ENCODE assay signal across 8 cellular contexts in genomic region chr13:48126944-48127814, GRCh38. TPM values are rescaled to one million over a fixed set of nuclear protein-coding genes. Genes with fewer than 3 reads are reported as not detected.
DNase-seq lines count a peak whose midpoint lies in the region; ATAC-seq, FAIRE-seq and TF ChIP-seq lines count a peak whose summit lies in the region.

No MANE protein-coding gene starts in this region.

- peaks cover 12% of the 10 kb centered on the region for H3K4me1 ChIP-seq in CD8-positive, alpha-beta memory T cell (ENCODE audit: insufficient read depth, low read length)
- H3K4me1 ChIP-seq in K562 (replicated peaks in 1 of 2; ENCODE audit: control insufficient read depth in 2 of 2, insufficient read depth in 2 of 2, low read length in 2 of 2), result peaks cover 0 to 4% of the 10 kb centered on the region in 2 experiments; a peak in 1 of 5 replicates
- peaks cover 8% of the 10 kb centered on the region for H3K4me1 ChIP-seq in hepatocyte (ENCODE audit: insufficient read depth)

- H3K4me3 ChIP-seq in CD8-positive, alpha-beta memory T cell (ENCODE audit: low read length), result peak overlapping the region; percentile 16
- H3K4me3 ChIP-seq in K562, result no peak overlapping the region
- no peak overlapping the region for H3K4me3 ChIP-seq in hepatocyte

- H2AFZ ChIP-seq in K562 (ENCODE audit: low read depth, low read length) (peak overlapping the region; percentile 81), hepatocyte (peak overlapping the region; percentile 7)

- H3K36me3 Mint-ChIP-seq in CD8-positive, alpha-beta memory T cell, result peaks cover 0 to 2% (median 0%) of the 10 kb centered on the region in 3 donors

- no peak for TF ChIP-seq POLR2A in K562 (conservative IDR thresholded peaks at IDR 0.05)

- H3K9ac ChIP-seq in K562 (ENCODE audit: insufficient read depth in 1 of 2, low read depth in 2 of 2, low read length in 2 of 2), result no peak overlapping the region

- in situ Hi-C loops in K562 (cut with MboI), result loop anchor here (10.0 kb wide), 1 partner anchor 448 kb away; no protein-coding TSS in a partner anchor

- no peaks in the 10 kb centered on the region for H3K9me3 ChIP-seq in CD8-positive, alpha-beta memory T cell (ENCODE audit: low read length)
- H3K9me3 ChIP-seq in K562 (replicated peaks; ENCODE audit: control insufficient read depth, insufficient read depth, low read depth, low read length) (no peaks in the 10 kb centered on the region), hepatocyte (ENCODE audit: low read depth) (no peaks in the 10 kb centered on the region)

- no peaks in the 10 kb centered on the region for H4K20me1 ChIP-seq in K562 (replicated peaks; ENCODE audit: control insufficient read depth, insufficient read depth, low read length)
- H4K20me1 ChIP-seq in hepatocyte (ENCODE audit: insufficient read depth, poor library complexity, severe bottlenecking), result no peaks in the 10 kb centered on the region

- no peaks in the 10 kb centered on the region for H3K9me3 Mint-ChIP-seq in CD8-positive, alpha-beta memory T cell

- H3K27ac ChIP-seq in CD8-positive, alpha-beta memory T cell (ENCODE audit: low read depth, low read length), result no peak overlapping the region
- H3K27ac ChIP-seq in K562 (ENCODE audit: extremely low read depth, low read depth, low read length), result no peak overlapping the region
- peak overlapping the region; percentile 49 for H3K27ac ChIP-seq in hepatocyte

- H3K27ac Mint-ChIP-seq in CD8-positive, alpha-beta memory T cell, result peak overlapping the region; percentile 61 to 88 (median 79)

- no peaks in the 10 kb centered on the region for H3K27me3 ChIP-seq in CD8-positive, alpha-beta memory T cell (ENCODE audit: insufficient read depth, low read length, poor library complexity, severe bottlenecking)
- H3K27me3 ChIP-seq in K562 (ENCODE audit: control insufficient read depth in 2 of 2, insufficient read depth in 2 of 2, low read length in 2 of 2) (no peaks in the 10 kb centered on the region), hepatocyte (no peaks in the 10 kb centered on the region)

- peaks cover 12 to 28% (median 22%) of the 10 kb centered on the region in 3 donors for H3K4me1 Mint-ChIP-seq in CD8-positive, alpha-beta memory T cell

- 7% methylated on average over 4 of the region's 5 CpGs for WGBS in K562 (ENCODE audit: insufficient coverage, low coverage, missing lambda C conversion rate)
- 23% methylated on average over 5 of the region's 5 CpGs for WGBS in hepatocyte (ENCODE audit: low lambda C conversion rate, missing lambda C conversion rate)

- H3K9me2 ChIP-seq in hepatocyte (replicated peaks; ENCODE audit: insufficient read depth), result no peaks in the 10 kb centered on the region

- no TSS peak for BruUV-seq in K562 (replicated peaks; lab: Mats Ljungman, UMichigan)

- FAIRE-seq in K562 (lab: Jason Lieb, UNC), result peak; percentile 79

- H3K27me3 Mint-ChIP-seq in CD8-positive, alpha-beta memory T cell, result peaks cover 0 to 2% of the 10 kb centered on the region in 2 donors

- peak overlapping the region; percentile 44; the same call in 1 of the 2 replicates for H3K4me2 ChIP-seq in K562 (ENCODE audit: insufficient read depth, low read length)
- peak overlapping the region; percentile 49 for H3K4me2 ChIP-seq in hepatocyte

- TF ChIP-seq CTCF in K562 (IDR thresholded peaks at IDR 0.05 in 2 of 3, conservative IDR thresholded peaks at IDR 0.05 in 1 of 3; ENCODE audit: insufficient read depth in 2 of 3, low read depth in 1 of 3, low read length in 3 of 3), result peak; percentile 45 to 74 (median 60)
- TF ChIP-seq CTCF in hepatocyte (IDR thresholded peaks at IDR 0.05; ENCODE audit: poor library complexity), result peak; percentile 69

- ATAC-seq in GM19452 (IDR thresholded peaks at IDR 0.05; ENCODE audit: unreplicated experiment) (peak; percentile 63), K562 (peak; percentile 90), sciatic nerve (peak; percentile 88), HG02973 (IDR thresholded peaks at IDR 0.05; ENCODE audit: unreplicated experiment) (no peak)

- POLR2A ChIA-PET in CD8-positive, alpha-beta memory T cell (lab: Charles Lee), result interaction anchor here (0.7 to 3.0 kb wide), 6 partner anchors 22 to 139 kb away, joined by 3 to 22 read pairs (median 4); partner anchors contain the start of gene ITM2B
- POLR2A ChIA-PET in K562 (lab: Yijun Ruan, JAX), result interaction anchor here (0.9 kb wide), 1 partner anchor 11 kb away, joined by 4 read pairs; no protein-coding TSS in a partner anchor

- H3K79me2 ChIP-seq in K562 (ENCODE audit: control insufficient read depth, insufficient read depth, low read length), result no peaks in the 10 kb centered on the region
- H3K79me2 ChIP-seq in hepatocyte, result no peaks in the 10 kb centered on the region

- H3K36me3 ChIP-seq in CD8-positive, alpha-beta memory T cell (ENCODE audit: insufficient read depth, low read length), result no peaks in the 10 kb centered on the region
- H3K36me3 ChIP-seq in K562 (ENCODE audit: control insufficient read depth, insufficient read depth, low read length) (no peaks in the 10 kb centered on the region), hepatocyte (replicated peaks; ENCODE audit: insufficient read depth, low read depth) (no peaks in the 10 kb centered on the region)

- peak; percentile 85 to 89 for TF ChIP-seq RAD21 in K562 (CRISPR knock-in tag; conservative IDR thresholded peaks at IDR 0.05 in 1 of 2, IDR thresholded peaks at IDR 0.05 in 1 of 2)

- CTCF ChIA-PET in CD8-positive, alpha-beta memory T cell (lab: Charles Lee), result interaction anchor here (0.6 to 3.8 kb wide), 28 partner anchors 9 to 641 kb away, joined by 3 to 46 read pairs (median 4); partner anchors contain the start of gene ITM2B
- CTCF ChIA-PET in K562 (lab: Yijun Ruan, JAX; ENCODE audit: low intra/inter-chr PET ratio), result interaction anchor here (0.9 to 1.3 kb wide), 3 partner anchors 452 to 642 kb away, joined by 4 to 8 read pairs (median 7); no protein-coding TSS in a partner anchor

- H3K4me3 Mint-ChIP-seq in CD8-positive, alpha-beta memory T cell, result peak overlapping the region in 6 of 7 donors; percentile 10 to 50 (median 37)

- peak in 4 of 5 donors; percentile 5 to 79 (median 66) for DNase-seq in CD8-positive, alpha-beta memory T cell
- DNase-seq in M059J (ENCODE audit: low read depth) (peak; percentile 63), SKM-1 (lab: John Stamatoyannopoulos, UW; ENCODE audit: unreplicated experiment) (peak; percentile 79), K562 (ENCODE audit: extremely low read depth in 1 of 4, low spot score in 3 of 4) (peak; percentile 50 to 61 (median 54)), hepatocyte (ENCODE audit: low spot score) (peak; percentile 76), sciatic nerve (ENCODE audit: low spot score) (peak; percentile 78)

- intact Hi-C loops in K562 (cut with micrococcal nuclease), result loop anchor here (1.0 to 10.0 kb wide), 4 partner anchors 108 to 642 kb away; no protein-coding TSS in a partner anchor
- intact Hi-C loops in sciatic nerve (cut with DNase I), result no loop called here

- no peaks in the 10 kb centered on the region for H3K9me1 ChIP-seq in K562 (ENCODE audit: control insufficient read depth, insufficient read depth, low read length)

- no peak for TF ChIP-seq EP300 in K562 (IDR thresholded peaks at IDR 0.05; ENCODE audit: low read length)

TF ChIP-seq in K562, 482 proteins besides CTCF, POLR2A, EP300 and RAD21 (continues in another document):
- TF ChIP-seq FOS (IDR thresholded peaks at IDR 0.05; ENCODE audit: extremely low read depth, insufficient read length) (no peak), BCOR (IDR thresholded peaks at IDR 0.05) (no peak), SOX6 (IDR thresholded peaks at IDR 0.05) (no peak), SMAD1 (IDR thresholded peaks at IDR 0.05; ENCODE audit: low read depth, low read length, partially characterized antibody) (peak; percentile 35)
- TF ChIP-seq, protein P1, sequence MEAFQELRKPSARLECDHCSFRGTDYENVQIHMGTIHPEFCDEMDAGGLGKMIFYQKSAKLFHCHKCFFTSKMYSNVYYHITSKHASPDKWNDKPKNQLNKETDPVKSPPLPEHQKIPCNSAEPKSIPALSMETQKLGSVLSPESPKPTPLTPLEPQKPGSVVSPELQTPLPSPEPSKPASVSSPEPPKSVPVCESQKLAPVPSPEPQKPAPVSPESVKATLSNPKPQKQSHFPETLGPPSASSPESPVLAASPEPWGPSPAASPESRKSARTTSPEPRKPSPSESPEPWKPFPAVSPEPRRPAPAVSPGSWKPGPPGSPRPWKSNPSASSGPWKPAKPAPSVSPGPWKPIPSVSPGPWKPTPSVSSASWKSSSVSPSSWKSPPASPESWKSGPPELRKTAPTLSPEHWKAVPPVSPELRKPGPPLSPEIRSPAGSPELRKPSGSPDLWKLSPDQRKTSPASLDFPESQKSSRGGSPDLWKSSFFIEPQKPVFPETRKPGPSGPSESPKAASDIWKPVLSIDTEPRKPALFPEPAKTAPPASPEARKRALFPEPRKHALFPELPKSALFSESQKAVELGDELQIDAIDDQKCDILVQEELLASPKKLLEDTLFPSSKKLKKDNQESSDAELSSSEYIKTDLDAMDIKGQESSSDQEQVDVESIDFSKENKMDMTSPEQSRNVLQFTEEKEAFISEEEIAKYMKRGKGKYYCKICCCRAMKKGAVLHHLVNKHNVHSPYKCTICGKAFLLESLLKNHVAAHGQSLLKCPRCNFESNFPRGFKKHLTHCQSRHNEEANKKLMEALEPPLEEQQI (IDR thresholded peaks at IDR 0.05), result no peak

RNA-seq across cellular contexts. Expression of gene MED4, which starts 32.3 kb away (rescaled TPM):
- total RNA-seq in CD8-positive, alpha-beta memory T cell, result 10 to 100 TPM; 61.1 to 68.1 TPM
- 105 TPM for polyA plus RNA-seq in CD8-positive, alpha-beta memory T cell
- 15.8 and 32.7 TPM in 2 replicates for total RNA-seq in M059J (2014; rRNA removed; shearing (Covaris generic))
- total RNA-seq in K562 (2011; cell fraction: chromatin; rRNA removed; ENCODE audit: low replicate concordance), result 5.6 and 20.3 TPM in 2 replicates
- total RNA-seq in K562 (2011; cell fraction: nucleolus; rRNA removed), result 5.7 and 7.8 TPM in 2 replicates
- 10.4 and 21.2 TPM in 2 replicates for total RNA-seq in K562 (2011; cell fraction: nucleoplasm; rRNA removed)
- total RNA-seq in K562 (2014; rRNA removed), result 22.2 and 24.5 TPM in 2 replicates
- 35.7 and 45.1 TPM in 2 replicates for total RNA-seq in K562 (2014; rRNA removed; fragmentation: Illumina TruSeq; extraction: Trizol)
- total RNA-seq in K562 (2015; rRNA removed; fragmentation: Illumina TruSeq; extraction: Trizol), result 33.8 and 35.2 TPM in 2 replicates
- total RNA-seq in K562 (2021), result 29.9 and 34.1 TPM in 2 replicates
- 61.5 and 80.8 TPM in 2 replicates for polyA plus RNA-seq in K562 (2011; rRNA removed)
- polyA plus RNA-seq in K562 (2011; cell fraction: cytosol; rRNA removed), result 22.5 and 37.4 TPM in 2 replicates
- polyA plus RNA-seq in K562 (2011; cell fraction: nucleus; rRNA removed), result 11.1 and 16.6 TPM in 2 replicates
- polyA plus RNA-seq in K562 (2012), result 25.7 and 37.5 TPM in 2 replicates
- 59.6 and 63.6 TPM in 2 replicates for polyA plus RNA-seq in K562 (2014; fragmentation: Illumina TruSeq; extraction: Trizol)
- 10 to 100 TPM; 73.5 to 87.3 TPM for polyA plus RNA-seq in K562 (2014; fragmentation: Nextera tagmentation; extraction: Ambion mirVana)
- 55.3 and 58.3 TPM in 2 replicates for polyA plus RNA-seq in K562 (2014; rRNA removed)
- polyA minus RNA-seq in K562 (2011; rRNA and poly(A)+ RNA removed), result 26.2 and 26.9 TPM in 2 replicates
- polyA minus RNA-seq in K562 (2011; cell fraction: cytosol; rRNA and poly(A)+ RNA removed), result 11.5 and 20.2 TPM in 2 replicates
- polyA minus RNA-seq in K562 (2011; cell fraction: nucleus; rRNA and poly(A)+ RNA removed), result 4.2 and 12.6 TPM in 2 replicates
- total RNA-seq in hepatocyte, result 30.1 and 37.4 TPM in 2 replicates
- polyA plus RNA-seq in hepatocyte, result 55.7 and 63.4 TPM in 2 replicates
- 46.4 TPM for total RNA-seq in sciatic nerve
